ENCODE assay signal across 20 cellular contexts in the genomic region with DNA sequence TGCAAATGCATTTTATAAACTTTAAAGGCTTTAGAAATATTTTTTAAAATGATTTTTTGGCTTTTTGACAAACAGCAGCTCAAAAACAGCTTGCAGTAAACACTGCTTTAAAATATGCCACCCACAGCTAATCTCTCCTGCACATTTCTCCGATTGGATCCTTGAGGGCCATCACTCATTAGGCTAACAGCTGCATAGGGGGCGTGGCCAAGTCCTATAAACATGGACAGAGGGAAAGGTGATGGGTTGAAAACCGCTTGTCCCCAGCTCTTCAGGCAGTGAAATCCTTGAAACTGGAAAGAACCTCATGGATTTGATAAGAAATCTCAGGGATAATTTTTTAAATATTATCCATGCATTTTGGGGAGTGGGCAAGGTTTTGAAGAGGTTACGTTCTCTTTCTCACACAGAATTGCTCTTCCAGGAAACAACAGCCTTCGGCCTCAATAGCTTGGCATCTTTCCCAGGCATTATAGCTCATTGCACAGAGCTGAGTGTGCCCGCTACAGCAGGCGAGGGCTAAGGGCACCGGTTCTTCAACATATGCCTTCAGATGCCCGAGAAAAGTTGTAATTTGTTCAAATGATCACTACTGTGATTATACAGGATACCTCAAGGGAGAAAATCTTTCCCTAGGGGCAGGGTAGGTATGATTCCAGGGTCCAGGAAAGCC. TPM values are rescaled to one million over a fixed set of nuclear protein-coding genes. Genes with fewer than 3 reads are reported as not detected.
DNase-seq lines count a peak whose midpoint lies in the region; ATAC-seq, FAIRE-seq and TF ChIP-seq lines count a peak whose summit lies in the region.
"Had no signal": no experiment of that assay in that cellular context is flagged by ENCODE, and none has a peak within 500 bp of the region (broad histone marks: within the 10 kb centered on the region; RNA-seq: fewer than 3 reads in every experiment).

No MANE protein-coding gene starts in this region.

- H3K4me3 Mint-ChIP-seq in progenitor cell of endocrine pancreas (ENCODE audit: low read depth) = no peak overlapping the region
- H3K4me3 Mint-ChIP-seq: B cell; HFFc6; naive thymus-derived CD4-positive, alpha-beta T cell had no signal

- H3K27me3 Mint-ChIP-seq in progenitor cell of endocrine pancreas = peaks cover 11% of the 10 kb centered on the region

- H3K36me3 Mint-ChIP-seq in progenitor cell of endocrine pancreas (ENCODE audit: insufficient read depth) = no peaks in the 10 kb centered on the region
- H3K36me3 Mint-ChIP-seq: naive thymus-derived CD4-positive, alpha-beta T cell had no signal

- no peak for TF ChIP-seq CTCF in progenitor cell of endocrine pancreas (IDR thresholded peaks at IDR 0.05; ENCODE audit: unreplicated experiment)

- no peak for ATAC-seq in left cardiac atrium
- ATAC-seq: gastrocnemius medialis; naive thymus-derived CD4-positive, alpha-beta T cell; sciatic nerve had no signal

- H3K4me1 Mint-ChIP-seq in progenitor cell of endocrine pancreas (ENCODE audit: low read depth) = peaks cover 1% of the 10 kb centered on the region
- H3K4me1 Mint-ChIP-seq: B cell; naive thymus-derived CD4-positive, alpha-beta T cell had no signal

- FAIRE-seq in GM12892 (lab: Jason Lieb, UNC) = no peak
- FAIRE-seq: astrocyte, kidney had no signal

- DNase-seq in DMS 273 (lab: John Stamatoyannopoulos, UW; ENCODE audit: unreplicated experiment) = peak; percentile 81
- DNase-seq in M059J (ENCODE audit: low read depth) = peak; percentile 24
- peak; percentile 18 for DNase-seq in OCI-M1 (lab: John Stamatoyannopoulos, UW)
- peak; percentile 35 for DNase-seq in kidney tubule cell (ENCODE audit: low spot score)
- DNase-seq in GM12892 (ENCODE audit: insufficient read length) = no peak
- DNase-seq in left cardiac atrium = no peak
- no peak for DNase-seq in T-helper 1 cell
- DNase-seq in progenitor cell of endocrine pancreas (ENCODE audit: low spot score, unreplicated experiment) = no peak
- DNase-seq: activated T-cell treated with anti-CD3 and anti-CD28 coated beads for 4 hours; effector CD8-positive, alpha-beta T cell; gastrocnemius medialis; GF-D8; HFFc6; kidney; naive thymus-derived CD4-positive, alpha-beta T cell; NCI-H774 had no signal

- intact Hi-C loops in left cardiac atrium (cut with DNase I) = no loop called here

- H3K27ac Mint-ChIP-seq in progenitor cell of endocrine pancreas = no peak overlapping the region
- H3K27ac Mint-ChIP-seq: B cell; HFFc6; naive thymus-derived CD4-positive, alpha-beta T cell had no signal

- TF ChIP-seq POLR2A in GM12892 (IDR thresholded peaks at IDR 0.05; ENCODE audit: low read depth, low read length) = no peak

- no peaks in the 10 kb centered on the region for H3K9me3 Mint-ChIP-seq in progenitor cell of endocrine pancreas (ENCODE audit: low read depth)
- H3K9me3 Mint-ChIP-seq: HFFc6; naive thymus-derived CD4-positive, alpha-beta T cell had no signal

RNA-seq across cellular contexts. Expression of gene PLEKHS1, which starts 1.7 kb away (rescaled TPM):
- 1.0 and 1.1 TPM in 2 replicates for total RNA-seq in M059J (2014; rRNA removed; shearing (Covaris generic))
- not detected for polyA plus RNA-seq in GM12892 (2012; ENCODE audit: missing spikeins)
- not detected for total RNA-seq in left cardiac atrium
- total RNA-seq in progenitor cell of endocrine pancreas = not detected in 2 replicates
- total RNA-seq: astrocyte, B cell, gastrocnemius medialis, SK-MEL-5 had no signal
- polyA plus RNA-seq: naive thymus-derived CD4-positive, alpha-beta T cell had no signal

Comparison
In these comparisons a context has a peak if more than half of its experiments do, and no peak if none do; other contexts are left out.
1. DNase-seq: peak in DMS 273 (single experiment), M059J (single experiment), OCI-M1 (single experiment) and kidney tubule cell (single experiment); none in GM12892 (single experiment), left cardiac atrium (single experiment), T-helper 1 cell (0 of 5) and progenitor cell of endocrine pancreas (single experiment).